Comparison of ENCODE assay signal across 1 cellular context in genomic region chr11:64764753-64765152, GRCh38.
TF ChIP-seq lines count a peak whose summit lies in the region.

No MANE protein-coding gene starts in this region.

TF ChIP-seq in endothelial cell of umbilical vein, 7 proteins besides CTCF, POLR2A, EP300 and RAD21:
- TF ChIP-seq JUN (IDR thresholded peaks at IDR 0.05; ENCODE audit: borderline replicate concordance, insufficient read depth, insufficient read length, low read depth) = no peak
- no peak for TF ChIP-seq FOS (IDR thresholded peaks at IDR 0.05; ENCODE audit: borderline replicate concordance, insufficient read depth, low read length)
- no peak for TF ChIP-seq MYC (IDR thresholded peaks at IDR 0.05; ENCODE audit: low read depth, low read length)
- TF ChIP-seq MAX (IDR thresholded peaks at IDR 0.05; ENCODE audit: insufficient read depth, insufficient read length) = no peak
- no peak for TF ChIP-seq GATA2 (IDR thresholded peaks at IDR 0.05; ENCODE audit: insufficient read depth, insufficient read length, low read depth, low read length)
- no peak for TF ChIP-seq EZH2 (IDR thresholded peaks at IDR 0.05; ENCODE audit: borderline replicate concordance, low read depth, low read length, severe bottlenecking)
- TF ChIP-seq POLR2AphosphoS5 (IDR thresholded peaks at IDR 0.05; ENCODE audit: insufficient read depth, low read depth, low read length) = no peak
TF ChIP-seq in endothelial cell of umbilical vein: peak in this region for 0.
